18 cellular contexts compared by ENCODE assay signal in the genomic region with DNA sequence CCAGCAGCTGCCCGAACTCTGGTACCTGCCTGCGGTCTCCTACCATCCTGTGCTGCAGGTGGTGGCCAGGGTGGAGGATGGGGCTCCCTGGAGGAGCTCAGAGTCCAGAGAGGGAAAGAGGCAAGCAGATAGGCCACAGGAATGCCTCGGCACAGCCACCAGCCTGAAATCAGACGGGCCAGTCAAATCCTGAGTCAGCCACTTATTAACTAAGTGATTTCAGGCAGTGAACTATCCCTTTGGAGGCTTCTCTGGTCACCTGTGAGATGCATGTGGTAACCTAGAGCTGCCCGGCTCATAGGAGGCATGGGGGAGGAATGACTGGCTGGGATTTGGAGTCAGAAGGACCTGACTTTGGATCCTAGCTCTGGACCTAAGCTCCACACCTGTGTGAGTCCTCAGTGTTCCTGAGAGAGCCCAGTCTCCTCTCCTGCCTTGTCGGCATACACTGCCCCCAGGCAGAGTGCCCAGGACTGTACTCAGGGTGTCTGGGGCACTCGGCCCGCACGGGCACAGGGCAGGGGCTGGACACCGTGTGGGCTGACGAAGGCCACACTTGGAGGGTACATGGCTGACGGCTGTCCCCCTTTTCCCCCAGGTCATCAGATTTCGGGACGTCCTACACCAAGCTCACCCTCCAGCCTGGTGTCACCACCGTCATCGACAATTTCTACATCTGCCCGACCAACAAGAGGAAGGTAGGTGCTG.
DNase-seq lines count a peak whose midpoint lies in the region; ATAC-seq, FAIRE-seq and TF ChIP-seq lines count a peak whose summit lies in the region.
"Had no signal": no experiment of that assay in that cellular context is flagged by ENCODE, and none has a peak within 500 bp of the region (broad histone marks: within the 10 kb centered on the region; RNA-seq: fewer than 3 reads in every experiment).

No MANE protein-coding gene starts in this region.

- H2BK12ac ChIP-seq in H9 (ENCODE audit: insufficient read length, low read depth, low read length) (no peak overlapping the region), H1 (ENCODE audit: low read depth, low read length) (0 out of 2 replicates have a peak overlapping the region, but pooled peaks have one; percentile 4)

- DNase-seq in H9: no peak
- no peak for DNase-seq in H1 (ENCODE audit: low read depth in 1 of 2, low spot score in 2 of 2)
- DNase-seq in left lobe of liver (ENCODE audit: low spot score): no peak
- DNase-seq in progenitor cell of endocrine pancreas (ENCODE audit: low spot score, unreplicated experiment): no peak
- no peak for DNase-seq in activated CD8-positive, alpha-beta memory T cell treated with anti-CD3 and anti-CD28 coated beads for 24 hours
- no peak for DNase-seq in NCI-H1436 (lab: John Stamatoyannopoulos, UW)
- no peak for DNase-seq in NCI-H345 treated with DMSO at 0.1 percent for 48 hours (lab: John Stamatoyannopoulos, UW; ENCODE audit: unreplicated experiment)
- no peak for DNase-seq in activated naive CD8-positive, alpha-beta T cell treated with anti-CD3 and anti-CD28 coated beads, Interleukin-2, amount 50 U/mL, for 24 hours
- DNase-seq: 8988T; AML-193; Calu3; CD4-positive, CD25-positive, alpha-beta regulatory T cell; DMS79 had no signal

- H4K5ac ChIP-seq in H9 (ENCODE audit: insufficient read length, low read depth, low read length) (no peak overlapping the region), H1 (ENCODE audit: insufficient read length, low read depth, low read length) (no peak overlapping the region)

- no peak overlapping the region for H3K27ac ChIP-seq in H9 (ENCODE audit: insufficient read length, low read depth, low read length)
- no peak overlapping the region for H3K27ac ChIP-seq in H1 (ENCODE audit: low read depth, low read length)

- 0 out of 7 replicates have a peak overlapping the region, but pooled peaks of 1 of the 3 experiments have one; percentile 53 for H3K27ac Mint-ChIP-seq in H9
- H3K27ac Mint-ChIP-seq in progenitor cell of endocrine pancreas: peak overlapping the region; percentile 52
- H3K27ac Mint-ChIP-seq in activated naive CD8-positive, alpha-beta T cell treated with anti-CD3 and anti-CD28 coated beads, Interleukin-2, amount 50 U/mL, for 24 hours: no peak overlapping the region
- H3K27ac Mint-ChIP-seq: CD4-positive, CD25-positive, alpha-beta regulatory T cell; GM23338 had no signal

- H3K9me3 ChIP-seq in H9 (ENCODE audit: control insufficient read depth, low read depth, low read length): no peaks in the 10 kb centered on the region
- peaks cover 2 to 3% of the 10 kb centered on the region in 2 experiments; a peak in 2 of 4 replicates for H3K9me3 ChIP-seq in H1 (ENCODE audit: insufficient read depth in 2 of 2, low read depth in 1 of 2, low read length in 1 of 2)
- H3K9me3 ChIP-seq: HAP-1 had no signal

- H3K23me2 ChIP-seq in H9 (ENCODE audit: insufficient read length, low read depth, low read length, poor library complexity, severe bottlenecking) (no peaks in the 10 kb centered on the region), H1 (ENCODE audit: low read depth, low read length) (no peaks in the 10 kb centered on the region)

- H2BK5ac ChIP-seq in H9 (ENCODE audit: insufficient read length, low read length) (no peak overlapping the region), H1 (ENCODE audit: low read depth, low read length) (0 out of 2 replicates have a peak overlapping the region, but pooled peaks have one; percentile 24)

- CTCF ChIA-PET in H1 (lab: Charles Lee; ENCODE audit: partially characterized antibody): interaction anchor here (0.7 to 3.2 kb wide), 11 partner anchors 10 to 188 kb away, joined by 3 to 16 read pairs (median 3); partner anchors contain the start of gene PSAPL1

- H3K14ac ChIP-seq in H9 (ENCODE audit: insufficient read depth, low read length) (peak overlapping the region; percentile 80; the same call in 1 of the 2 replicates), H1 (ENCODE audit: insufficient read length) (no peak overlapping the region)

- TF ChIP-seq POLR2A in H1 (IDR thresholded peaks at IDR 0.05; ENCODE audit: control extremely low read depth in 1 of 2, low read depth in 2 of 2, low read length in 2 of 2): no peak

- H4K20me1 ChIP-seq in H9 (ENCODE audit: control insufficient read depth, insufficient read depth, insufficient read length) (no peaks in the 10 kb centered on the region), H1 (replicated peaks in 1 of 2; ENCODE audit: control insufficient read depth in 1 of 2, insufficient read depth in 2 of 2, low read length in 2 of 2) (no peaks in the 10 kb centered on the region)

- peaks cover 3 to 7% of the 10 kb centered on the region in 2 experiments; a peak in 4 of 5 replicates for H3K9me3 Mint-ChIP-seq in H9
- no peaks in the 10 kb centered on the region for H3K9me3 Mint-ChIP-seq in progenitor cell of endocrine pancreas (ENCODE audit: low read depth)
- H3K9me3 Mint-ChIP-seq in activated naive CD8-positive, alpha-beta T cell treated with anti-CD3 and anti-CD28 coated beads, Interleukin-2, amount 50 U/mL, for 24 hours: no peaks in the 10 kb centered on the region

- H3K79me1 ChIP-seq in H9 (ENCODE audit: insufficient read depth, low read depth, low read length, poor library complexity, severe bottlenecking) (no peaks in the 10 kb centered on the region), H1 (ENCODE audit: low read depth, low read length) (no peaks in the 10 kb centered on the region)

- no peak overlapping the region for H3K56ac ChIP-seq in H9 (ENCODE audit: insufficient read length, low read depth, low read length)
- no peak overlapping the region for H3K56ac ChIP-seq in H1 (replicated peaks; ENCODE audit: insufficient read length, low read depth, low read length)

- no peaks in the 10 kb centered on the region for H3K27me3 ChIP-seq in H9 (ENCODE audit: insufficient read depth, low read length)
- H3K27me3 ChIP-seq in H1 (replicated peaks in 1 of 4; ENCODE audit: control insufficient read depth in 3 of 4, extremely low read depth in 1 of 4, insufficient read depth in 3 of 4, low read length in 3 of 4): no peaks in the 10 kb centered on the region
- H3K27me3 ChIP-seq: BLaER1 treated with 17β-estradiol and CSF1 and Interleukin-3, amounts not matched to agents 10 nM and 100 nM had no signal

- H2BK20ac ChIP-seq in H9 (ENCODE audit: low read depth, low read length, poor library complexity, severe bottlenecking) (no peak overlapping the region), H1 (ENCODE audit: low read length) (no peak overlapping the region)

- H4K91ac ChIP-seq in H9 (ENCODE audit: insufficient read length, low read depth, low read length) (no peak overlapping the region), H1 (replicated peaks; ENCODE audit: insufficient read length, low read length) (peak overlapping the region; percentile 1)

- TF ChIP-seq CTCF in H9 (conservative IDR thresholded peaks at IDR 0.05) (no peak), H1 (IDR thresholded peaks at IDR 0.05; ENCODE audit: control extremely low read depth in 1 of 3, insufficient read depth in 1 of 3, low read depth in 1 of 3, low read length in 3 of 3) (no peak), progenitor cell of endocrine pancreas (IDR thresholded peaks at IDR 0.05; ENCODE audit: unreplicated experiment) (no peak)

- no peak overlapping the region for H3K9ac ChIP-seq in H9 (ENCODE audit: extremely low read depth, insufficient read length, low read length)
- H3K9ac ChIP-seq in H1 (replicated peaks in 1 of 4; ENCODE audit: extremely low read depth in 1 of 4, low read depth in 3 of 4, low read length in 3 of 4): no peak overlapping the region

- H2BK15ac ChIP-seq in H9 (ENCODE audit: low read depth, low read length) (no peak overlapping the region), H1 (ENCODE audit: low read length) (0 out of 2 replicates have a peak overlapping the region, but pooled peaks have one; percentile 46)

- H3K36me3 ChIP-seq in H1 (ENCODE audit: control insufficient read depth in 2 of 4, insufficient read depth in 4 of 4, low read length in 3 of 4): no peaks in the 10 kb centered on the region
- H3K36me3 ChIP-seq: HAP-1 had no signal

- H3K4ac ChIP-seq in H9 (ENCODE audit: low read depth, low read length): no peak overlapping the region
- H3K4ac ChIP-seq in H1 (replicated peaks; ENCODE audit: insufficient read length, low read depth, low read length): peak overlapping the region; percentile 51

- WGBS in H9 (ENCODE audit: extremely low coverage, insufficient read length, low lambda C conversion rate): no CpG with 5 or more reads among the region's 17 CpGs
- whole genome bisulfite sequencing in H1 (ENCODE audit: extremely low coverage in 1 of 2, insufficient coverage in 1 of 2, insufficient read length in 1 of 2, insufficient replicate concordance in 2 of 2, low coverage in 1 of 2, low lambda C conversion rate in 2 of 2, missing lambda C conversion rate in 1 of 2), 2 experiments: 90% methylated on average over 17 of the region's 17 CpGs; no CpG with 5 or more reads in 1 of the 2 experiments

- peak overlapping the region in 1 of 2 experiments; percentile 16; a peak in 1 of 5 replicates for H3K4me3 Mint-ChIP-seq in H9
- H3K4me3 Mint-ChIP-seq in progenitor cell of endocrine pancreas (ENCODE audit: low read depth): no peak overlapping the region
- H3K4me3 Mint-ChIP-seq in activated naive CD8-positive, alpha-beta T cell treated with anti-CD3 and anti-CD28 coated beads, Interleukin-2, amount 50 U/mL, for 24 hours: no peak overlapping the region
- H3K4me3 Mint-ChIP-seq: GM23338 had no signal

- ATAC-seq in left lobe of liver: peak; percentile 50
- ATAC-seq in activated naive CD8-positive, alpha-beta T cell treated with anti-CD3 and anti-CD28 coated beads, Interleukin-2, amount 50 U/mL, for 24 hours: no peak
- ATAC-seq: GM12878 had no signal

- H2AFZ ChIP-seq in H9 (ENCODE audit: low read length): no peak overlapping the region
- H2AFZ ChIP-seq in H1 (ENCODE audit: low read length): no peak overlapping the region
- H2AFZ ChIP-seq: GM23338 had no signal

- peaks cover 38 to 49% of the 10 kb centered on the region in 2 experiments for H3K4me1 Mint-ChIP-seq in H9
- H3K4me1 Mint-ChIP-seq in progenitor cell of endocrine pancreas (ENCODE audit: low read depth): peaks cover 50% of the 10 kb centered on the region
- H3K4me1 Mint-ChIP-seq in activated naive CD8-positive, alpha-beta T cell treated with anti-CD3 and anti-CD28 coated beads, Interleukin-2, amount 50 U/mL, for 24 hours: no peaks in the 10 kb centered on the region
- H3K4me1 Mint-ChIP-seq: CD4-positive, CD25-positive, alpha-beta regulatory T cell had no signal

- no peak for TF ChIP-seq RAD21 in H1 (IDR thresholded peaks at IDR 0.05 in 1 of 2, conservative IDR thresholded peaks at IDR 0.05 in 1 of 2; ENCODE audit: low read depth in 2 of 2, low read length in 2 of 2)

- H2BK120ac ChIP-seq in H9 (ENCODE audit: low read depth, low read length, poor library complexity, severe bottlenecking) (no peak overlapping the region), H1 (replicated peaks; ENCODE audit: low read depth, low read length) (no peak overlapping the region)

- FAIRE-seq in H1 (lab: Jason Lieb, UNC): no peak
- FAIRE-seq: GM12878, GM18507 had no signal

- no peak overlapping the region for H3T11ph ChIP-seq in H9 (ENCODE audit: low read length)

- POLR2A ChIA-PET in H1 (lab: Charles Lee; ENCODE audit: partially characterized antibody): no interaction called here

- no peak overlapping the region for H3K4me3 ChIP-seq in H1 (ENCODE audit: extremely low read depth in 1 of 4, insufficient read depth in 2 of 4, low read depth in 3 of 4, low read length in 4 of 4)
- H3K4me3 ChIP-seq: BLaER1 treated with 17β-estradiol and CSF1 and Interleukin-3, amounts not matched to agents 10 nM and 100 nM; GM12878; GM23338; HAP-1 had no signal

- H3K18ac ChIP-seq in H9 (ENCODE audit: insufficient read length, low read depth, low read length) (no peak overlapping the region), H1 (ENCODE audit: extremely low read depth, low read length) (peak overlapping the region; percentile 5)

- no peak overlapping the region for H2AK5ac ChIP-seq in H9 (ENCODE audit: insufficient read length, low read length)
- H2AK5ac ChIP-seq in H1 (ENCODE audit: low read depth, low read length): 0 out of 2 replicates have a peak overlapping the region, but pooled peaks have one; percentile 66

- no peak for TF ChIP-seq EP300 in H1 (IDR thresholded peaks at IDR 0.05; ENCODE audit: borderline replicate concordance in 1 of 2, low read depth in 2 of 2, low read length in 2 of 2)

- H3K79me2 ChIP-seq in H9 (ENCODE audit: insufficient read depth, low read length) (no peaks in the 10 kb centered on the region), H1 (ENCODE audit: control insufficient read depth in 1 of 2, insufficient read depth in 2 of 2, low read length in 2 of 2) (no peaks in the 10 kb centered on the region)

- H3K23ac ChIP-seq in H9 (ENCODE audit: insufficient read length, low read depth, low read length) (no peak overlapping the region), H1 (ENCODE audit: insufficient read length) (no peak overlapping the region)

- peaks cover 0 to 2% (median 0%) of the 10 kb centered on the region in 3 experiments; a peak in 2 of 7 replicates for H3K36me3 Mint-ChIP-seq in H9 (ENCODE audit: insufficient read depth in 1 of 3, low read depth in 3 of 3)
- no peaks in the 10 kb centered on the region for H3K36me3 Mint-ChIP-seq in progenitor cell of endocrine pancreas (ENCODE audit: insufficient read depth)
- H3K36me3 Mint-ChIP-seq in activated naive CD8-positive, alpha-beta T cell treated with anti-CD3 and anti-CD28 coated beads, Interleukin-2, amount 50 U/mL, for 24 hours (ENCODE audit: low read depth): no peaks in the 10 kb centered on the region
- H3K36me3 Mint-ChIP-seq: CD4-positive, CD25-positive, alpha-beta regulatory T cell had no signal

- H3K4me1 ChIP-seq in H9 (ENCODE audit: insufficient read depth, low read length) (peaks cover 4% of the 10 kb centered on the region; the same call in 1 of the 2 replicates), H1 (replicated peaks in 1 of 4; ENCODE audit: control insufficient read depth in 3 of 4, insufficient read depth in 4 of 4, low read length in 3 of 4) (peaks cover 4 to 26% (median 15%) of the 10 kb centered on the region in 4 experiments)
- H3K4me1 ChIP-seq: HAP-1 had no signal

- H3K27me3 Mint-ChIP-seq in H9 (ENCODE audit: low read depth) (peaks cover 3% of the 10 kb centered on the region), progenitor cell of endocrine pancreas (peaks cover 5% of the 10 kb centered on the region)
- peaks cover 4% of the 10 kb centered on the region for H3K27me3 Mint-ChIP-seq in activated naive CD8-positive, alpha-beta T cell treated with anti-CD3 and anti-CD28 coated beads, Interleukin-2, amount 50 U/mL, for 24 hours

- H3K4me2 ChIP-seq in H9 (ENCODE audit: insufficient read depth, insufficient read length, low read length) (no peak overlapping the region), H1 (ENCODE audit: insufficient read depth in 1 of 2, low read depth in 2 of 2, low read length in 2 of 2) (no peak overlapping the region)
- H3K4me2 ChIP-seq: GM23338 had no signal

- H4K8ac ChIP-seq in H9 (replicated peaks; ENCODE audit: insufficient read length, low read depth, low read length) (no peak overlapping the region), H1 (ENCODE audit: extremely low read depth, insufficient read depth, low read length) (peak overlapping the region; percentile 7; the same call in 1 of the 2 replicates)
